In genomic region chr15:60804986-60805949, GRCh38 we compare ENCODE assay signal across 1 cellular context.
TF ChIP-seq lines count a peak whose summit lies in the region.

No MANE protein-coding gene starts in this region.

TF ChIP-seq in GM23338, 12 proteins besides CTCF, POLR2A, EP300 and RAD21 (continued from another document):
- TF ChIP-seq REST (IDR thresholded peaks at IDR 0.05; ENCODE audit: unreplicated experiment) (no peak), EZH2phosphoT487 (IDR thresholded peaks at IDR 0.05; ENCODE audit: unreplicated experiment) (no peak)
